ENCODE assay signal across 8 cellular contexts in genomic region chr19:18557474-18558201, GRCh38. TPM values are rescaled to one million over a fixed set of nuclear protein-coding genes. Genes with fewer than 3 reads are reported as not detected.
DNase-seq lines count a peak whose midpoint lies in the region; ATAC-seq and TF ChIP-seq lines count a peak whose summit lies in the region.

KXD1 (plus strand) TSS chr19:18557870; CDS start chr19:18562057, 4,187 bp downstream.

- peak; percentile 96 for ATAC-seq in GM18498 (IDR thresholded peaks at IDR 0.05; ENCODE audit: unreplicated experiment)
- peak; percentile 93 for ATAC-seq in HG02938 (IDR thresholded peaks at IDR 0.05; ENCODE audit: unreplicated experiment)
- peak; percentile 97 for ATAC-seq in right cardiac atrium

- H3K9me3 ChIP-seq in right cardiac atrium (ENCODE audit: control insufficient read depth, low read length), result no peaks in the 10 kb centered on the region
- H3K9me3 ChIP-seq in uterus, result no peaks in the 10 kb centered on the region

- TF ChIP-seq POLR2A in uterus (IDR thresholded peaks at IDR 0.05), result peak; percentile 70 to 81

- WGBS in right cardiac atrium, result under 1% methylated on average over 57 of the region's 57 CpGs

- intact Hi-C loops in T-helper 2 cell treated with Interferon-gamma antibody and Interleukin-4, amounts not matched to agents 100 ng/mL and 5 ng/mL, for 36 hours (cut with micrococcal nuclease), result loop anchor here (1.0 kb wide), 3 partner anchors 13 to 35 kb away; partner anchors contain the start of genes ELL and UBA52
- intact Hi-C loops in right cardiac atrium (cut with DNase I) (no loop called here), uterus (cut with DNase I; ENCODE audit: low total_unique reads) (no loop called here)

- DNase-seq in NCI-H187 treated with DMSO at 0.1 percent for 48 hours (lab: John Stamatoyannopoulos, UW) (peak; percentile 70), anterior cingulate cortex (lab: John Stamatoyannopoulos, UW) (peak; percentile 51 to 98 (median 94)), right cardiac atrium (peak; percentile 99), pulmonary artery endothelial cell (ENCODE audit: low read depth, low spot score) (peak; percentile 98), uterus (peak; percentile 96 to 98)

- TF ChIP-seq CTCF in uterus (IDR thresholded peaks at IDR 0.05), result no peak

- H3K4me1 ChIP-seq in right cardiac atrium (ENCODE audit: control insufficient read depth, insufficient read depth, low read length) (no peaks in the 10 kb centered on the region), uterus (peaks cover 0 to 5% of the 10 kb centered on the region in 2 donors)

- H3K36me3 ChIP-seq in uterus, result no peaks in the 10 kb centered on the region

- H3K4me3 ChIP-seq in right cardiac atrium (ENCODE audit: low read length) (peak within 1 kb of the TSS; percentile 97), uterus (peak within 1 kb of the TSS; percentile 62 to 86)

- H3K27me3 ChIP-seq in right cardiac atrium (ENCODE audit: control insufficient read depth, insufficient read depth) (no peaks in the 10 kb centered on the region), uterus (no peaks in the 10 kb centered on the region)

- peak within 1 kb of the TSS; percentile 99 for H3K27ac ChIP-seq in right cardiac atrium (ENCODE audit: low read length)
- H3K27ac ChIP-seq in uterus, result peak within 1 kb of the TSS; percentile 94 to 96

RNA-seq across cellular contexts. Expression of gene KXD1, which starts in this region (rescaled TPM):
- 102 and 103 TPM in 2 replicates for total RNA-seq in T-helper 2 cell treated with Interferon-gamma antibody and Interleukin-4, amounts not matched to agents 100 ng/mL and 5 ng/mL, for 36 hours
- total RNA-seq in right cardiac atrium, result 10 to 100 TPM; 47.8 to 55.4 (median 52.2) TPM
- polyA plus RNA-seq in right cardiac atrium, result 49.0 TPM
- 75.2 and 84.4 TPM in 2 replicates for total RNA-seq in pulmonary artery endothelial cell
- 100 to 1,000 TPM in 1 of 4 donors, 10 to 100 TPM in 3; 30.3 to 113 (median 82.5) TPM for total RNA-seq in uterus

Comparison
In these comparisons a context has a peak if more than half of its experiments do, and no peak if none do; other contexts are left out.
1. Peak in every context shown above with its lines: DNase-seq, ATAC-seq, H3K4me3 ChIP-seq and H3K27ac ChIP-seq.